8 cellular contexts compared by ENCODE assay signal in the genomic region with DNA sequence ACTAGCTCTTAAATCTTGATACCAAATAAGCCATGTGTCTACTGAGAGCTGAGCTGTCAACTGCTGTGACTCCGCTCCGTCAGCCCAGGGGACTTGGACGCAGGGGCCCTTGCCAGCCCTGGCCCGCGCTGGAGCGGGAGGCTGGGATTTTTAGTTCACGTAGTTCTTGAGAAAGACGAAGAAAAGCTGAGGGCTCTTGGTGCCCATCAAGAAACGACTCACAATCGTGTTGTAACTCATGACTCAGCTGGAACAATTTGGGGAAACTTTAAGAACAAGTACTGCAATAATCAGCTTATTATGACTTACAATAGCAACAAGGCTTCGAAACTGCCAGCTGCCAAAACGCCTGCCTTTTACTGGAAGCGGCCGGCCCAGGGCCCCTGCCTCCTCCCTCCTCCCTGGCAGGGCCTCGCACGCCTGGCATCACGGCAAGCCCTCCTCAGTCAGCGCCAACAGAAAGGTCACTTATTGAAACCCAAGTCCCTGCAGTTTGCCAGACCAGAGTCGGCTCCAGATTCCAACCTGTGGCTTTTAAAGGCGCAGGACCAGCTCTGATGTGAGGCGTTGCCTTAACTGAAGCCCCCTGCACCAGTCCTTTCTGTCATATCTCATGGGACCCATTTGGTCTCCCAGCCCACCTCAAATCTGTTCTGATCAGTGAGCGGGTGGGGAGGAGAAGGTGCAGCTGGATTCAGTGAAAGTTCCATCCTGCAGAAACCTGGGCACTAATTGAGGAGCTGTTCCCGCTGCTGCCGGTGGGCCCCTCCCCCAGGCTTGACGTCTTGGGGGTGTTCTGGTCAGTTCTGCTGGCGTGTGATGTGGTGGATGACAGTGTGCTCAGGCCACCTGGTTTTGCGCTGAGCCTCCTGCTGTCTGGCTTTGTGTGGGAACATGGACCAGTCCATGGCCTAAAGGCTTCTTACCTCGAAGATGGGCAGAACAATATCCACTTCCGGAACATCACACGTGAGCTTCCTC.
A peak's percentile ranks its signal among the peaks of the same experiment; 100 is the strongest.
DNase-seq lines count a peak whose midpoint lies in the region; ATAC-seq and TF ChIP-seq lines count a peak whose summit lies in the region.

No MANE protein-coding gene starts in this region.

- H3K27ac ChIP-seq in liver (ENCODE audit: low read depth in 1 of 2, low read length in 2 of 2) = peak overlapping the region; percentile 65 to 75
- H3K27ac ChIP-seq in subcutaneous abdominal adipose tissue (ENCODE audit: low read depth, low read length) = peak overlapping the region; percentile 90

- peaks cover 28% of the 10 kb centered on the region for H3K36me3 Mint-ChIP-seq in chondrocyte (ENCODE audit: low read depth)

- no peak overlapping the region for H3K4me3 ChIP-seq in liver (ENCODE audit: low read depth in 1 of 3, low read length in 3 of 3)
- H3K4me3 ChIP-seq in subcutaneous abdominal adipose tissue (ENCODE audit: low read depth in 1 of 5, low read length in 5 of 5) = peak overlapping the region in 1 of 5 donors; percentile 0

- no peaks in the 10 kb centered on the region for H3K9me3 Mint-ChIP-seq in chondrocyte (ENCODE audit: low read depth)

- H3K9ac ChIP-seq in liver (ENCODE audit: low read depth in 1 of 2, low read length in 2 of 2) (no peak overlapping the region), subcutaneous abdominal adipose tissue (ENCODE audit: low read length in 5 of 5) (peak overlapping the region in 4 of 5 donors; percentile 48 to 77 (median 56))

- peak in 1 of 2 donors; percentile 32 for TF ChIP-seq RAD21 in liver (IDR thresholded peaks at IDR 0.05)

- H3K27me3 Mint-ChIP-seq in chondrocyte (ENCODE audit: low read depth) = no peaks in the 10 kb centered on the region

- H3K27me3 ChIP-seq in liver (ENCODE audit: control insufficient read depth in 4 of 4, insufficient read depth in 4 of 4, low read length in 3 of 4) (no peaks in the 10 kb centered on the region), subcutaneous abdominal adipose tissue (ENCODE audit: control insufficient read depth in 5 of 5, insufficient read depth in 4 of 5, low read length in 5 of 5) (no peaks in the 10 kb centered on the region)

- ATAC-seq in GM19328 (IDR thresholded peaks at IDR 0.05; ENCODE audit: unreplicated experiment) = no peak

- H3K4me1 ChIP-seq in liver (ENCODE audit: control insufficient read depth in 4 of 4, insufficient read depth in 4 of 4, low read length in 3 of 4) (peaks cover 11 to 52% (median 40%) of the 10 kb centered on the region in 4 donors), subcutaneous abdominal adipose tissue (ENCODE audit: control insufficient read depth in 5 of 5, insufficient read depth in 5 of 5, low read length in 5 of 5) (peaks cover 9 to 55% (median 46%) of the 10 kb centered on the region in 5 donors)

- 32% methylated on average over 30 of the region's 30 CpGs for WGBS in liver

- no peak for TF ChIP-seq CTCF in chondrocyte (IDR thresholded peaks at IDR 0.05)
- no peak for TF ChIP-seq CTCF in liver (IDR thresholded peaks at IDR 0.05; ENCODE audit: low read depth, low read length, missing input control)

- H3K36me3 ChIP-seq in liver (ENCODE audit: control insufficient read depth in 4 of 4, insufficient read depth in 3 of 4, low read depth in 1 of 4, low read length in 3 of 4) (peaks cover 2 to 20% (median 12%) of the 10 kb centered on the region in 4 donors), subcutaneous abdominal adipose tissue (ENCODE audit: control insufficient read depth in 5 of 5, insufficient read depth in 5 of 5, low read length in 5 of 5) (peaks cover 6 to 39% (median 36%) of the 10 kb centered on the region in 5 donors)

- H3K9me3 ChIP-seq in liver (ENCODE audit: control insufficient read depth in 4 of 4, low read length in 3 of 4) (no peaks in the 10 kb centered on the region), subcutaneous abdominal adipose tissue (ENCODE audit: control insufficient read depth in 5 of 5, low read length in 5 of 5) (no peaks in the 10 kb centered on the region)

- no peak overlapping the region for H3K4me3 Mint-ChIP-seq in chondrocyte (ENCODE audit: unreplicated experiment)

- H3K27ac Mint-ChIP-seq in chondrocyte (ENCODE audit: unreplicated experiment) = peak overlapping the region; percentile 90

- peaks cover 40% of the 10 kb centered on the region for H3K4me1 Mint-ChIP-seq in chondrocyte (ENCODE audit: low read depth)

- DNase-seq in EL = peak; percentile 36
- peak; percentile 84 to 96 for DNase-seq in NOMO-1 (lab: John Stamatoyannopoulos, UW; ENCODE audit: unreplicated experiment in 2 of 2)
- DNase-seq in chondrocyte (ENCODE audit: low spot score) = no peak
- no peak for DNase-seq in NCI-H345 (lab: John Stamatoyannopoulos, UW)
- DNase-seq in NCI-H82 (lab: John Stamatoyannopoulos, UW) = no peak

TF ChIP-seq in liver, 16 proteins besides CTCF, POLR2A, EP300 and RAD21:
- TF ChIP-seq NR2F2 (IDR thresholded peaks at IDR 0.05) (no peak), FOXA2 (IDR thresholded peaks at IDR 0.05) (no peak), TAF1 (conservative IDR thresholded peaks at IDR 0.05) (no peak), HNF4A (conservative IDR thresholded peaks at IDR 0.05) (peak; percentile 80 to 86), SP1 (IDR thresholded peaks at IDR 0.05) (peak; percentile 77), GABPA (IDR thresholded peaks at IDR 0.05 in 1 of 2, conservative IDR thresholded peaks at IDR 0.05 in 1 of 2) (no peak), FOXA1 (IDR thresholded peaks at IDR 0.05) (no peak), RXRA (IDR thresholded peaks at IDR 0.05) (peak; percentile 50 to 58), YY1 (IDR thresholded peaks at IDR 0.05) (peak; percentile 70), JUND (IDR thresholded peaks at IDR 0.05) (peak; percentile 53 to 61), HNF4G (IDR thresholded peaks at IDR 0.05) (peak; percentile 29), EGR1 (IDR thresholded peaks at IDR 0.05; ENCODE audit: low read depth in 2 of 2) (no peak)
- TF ChIP-seq, protein P1, sequence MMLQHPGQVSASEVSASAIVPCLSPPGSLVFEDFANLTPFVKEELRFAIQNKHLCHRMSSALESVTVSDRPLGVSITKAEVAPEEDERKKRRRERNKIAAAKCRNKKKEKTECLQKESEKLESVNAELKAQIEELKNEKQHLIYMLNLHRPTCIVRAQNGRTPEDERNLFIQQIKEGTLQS (IDR thresholded peaks at IDR 0.05) = no peak
- TF ChIP-seq, protein P2, sequence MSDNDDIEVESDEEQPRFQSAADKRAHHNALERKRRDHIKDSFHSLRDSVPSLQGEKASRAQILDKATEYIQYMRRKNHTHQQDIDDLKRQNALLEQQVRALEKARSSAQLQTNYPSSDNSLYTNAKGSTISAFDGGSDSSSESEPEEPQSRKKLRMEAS (IDR thresholded peaks at IDR 0.05) = no peak
- TF ChIP-seq, protein P3, sequence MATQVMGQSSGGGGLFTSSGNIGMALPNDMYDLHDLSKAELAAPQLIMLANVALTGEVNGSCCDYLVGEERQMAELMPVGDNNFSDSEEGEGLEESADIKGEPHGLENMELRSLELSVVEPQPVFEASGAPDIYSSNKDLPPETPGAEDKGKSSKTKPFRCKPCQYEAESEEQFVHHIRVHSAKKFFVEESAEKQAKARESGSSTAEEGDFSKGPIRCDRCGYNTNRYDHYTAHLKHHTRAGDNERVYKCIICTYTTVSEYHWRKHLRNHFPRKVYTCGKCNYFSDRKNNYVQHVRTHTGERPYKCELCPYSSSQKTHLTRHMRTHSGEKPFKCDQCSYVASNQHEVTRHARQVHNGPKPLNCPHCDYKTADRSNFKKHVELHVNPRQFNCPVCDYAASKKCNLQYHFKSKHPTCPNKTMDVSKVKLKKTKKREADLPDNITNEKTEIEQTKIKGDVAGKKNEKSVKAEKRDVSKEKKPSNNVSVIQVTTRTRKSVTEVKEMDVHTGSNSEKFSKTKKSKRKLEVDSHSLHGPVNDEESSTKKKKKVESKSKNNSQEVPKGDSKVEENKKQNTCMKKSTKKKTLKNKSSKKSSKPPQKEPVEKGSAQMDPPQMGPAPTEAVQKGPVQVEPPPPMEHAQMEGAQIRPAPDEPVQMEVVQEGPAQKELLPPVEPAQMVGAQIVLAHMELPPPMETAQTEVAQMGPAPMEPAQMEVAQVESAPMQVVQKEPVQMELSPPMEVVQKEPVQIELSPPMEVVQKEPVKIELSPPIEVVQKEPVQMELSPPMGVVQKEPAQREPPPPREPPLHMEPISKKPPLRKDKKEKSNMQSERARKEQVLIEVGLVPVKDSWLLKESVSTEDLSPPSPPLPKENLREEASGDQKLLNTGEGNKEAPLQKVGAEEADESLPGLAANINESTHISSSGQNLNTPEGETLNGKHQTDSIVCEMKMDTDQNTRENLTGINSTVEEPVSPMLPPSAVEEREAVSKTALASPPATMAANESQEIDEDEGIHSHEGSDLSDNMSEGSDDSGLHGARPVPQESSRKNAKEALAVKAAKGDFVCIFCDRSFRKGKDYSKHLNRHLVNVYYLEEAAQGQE (IDR thresholded peaks at IDR 0.05) = peak; percentile 44
- TF ChIP-seq, protein P4, sequence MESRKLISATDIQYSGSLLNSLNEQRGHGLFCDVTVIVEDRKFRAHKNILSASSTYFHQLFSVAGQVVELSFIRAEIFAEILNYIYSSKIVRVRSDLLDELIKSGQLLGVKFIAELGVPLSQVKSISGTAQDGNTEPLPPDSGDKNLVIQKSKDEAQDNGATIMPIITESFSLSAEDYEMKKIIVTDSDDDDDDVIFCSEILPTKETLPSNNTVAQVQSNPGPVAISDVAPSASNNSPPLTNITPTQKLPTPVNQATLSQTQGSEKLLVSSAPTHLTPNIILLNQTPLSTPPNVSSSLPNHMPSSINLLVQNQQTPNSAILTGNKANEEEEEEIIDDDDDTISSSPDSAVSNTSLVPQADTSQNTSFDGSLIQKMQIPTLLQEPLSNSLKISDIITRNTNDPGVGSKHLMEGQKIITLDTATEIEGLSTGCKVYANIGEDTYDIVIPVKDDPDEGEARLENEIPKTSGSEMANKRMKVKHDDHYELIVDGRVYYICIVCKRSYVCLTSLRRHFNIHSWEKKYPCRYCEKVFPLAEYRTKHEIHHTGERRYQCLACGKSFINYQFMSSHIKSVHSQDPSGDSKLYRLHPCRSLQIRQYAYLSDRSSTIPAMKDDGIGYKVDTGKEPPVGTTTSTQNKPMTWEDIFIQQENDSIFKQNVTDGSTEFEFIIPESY (IDR thresholded peaks at IDR 0.05) = no peak

Comparison
In these comparisons a context has a peak if more than half of its experiments do, and no peak if none do; other contexts are left out.
1. DNase-seq: peak in EL (single experiment) and NOMO-1 (2 of 2); none in chondrocyte (single experiment), NCI-H345 (single experiment) and NCI-H82 (single experiment).
2. H3K9ac ChIP-seq: peak in subcutaneous abdominal adipose tissue (4 of 5); none in liver (0 of 2).